ENCODE assay signal across 11 cellular contexts in genomic region chr3:71978150-71978721, GRCh38.
DNase-seq lines count a peak whose midpoint lies in the region; ATAC-seq and TF ChIP-seq lines count a peak whose summit lies in the region.
"Had no signal": no experiment of that assay in that cellular context is flagged by ENCODE, and none has a peak within 500 bp of the region (broad histone marks: within the 10 kb centered on the region; RNA-seq: fewer than 3 reads in every experiment).

No MANE protein-coding gene starts in this region.

- no peaks in the 10 kb centered on the region for H3K9me3 ChIP-seq in mucosa of descending colon

- peaks cover 0 to 21% of the 10 kb centered on the region in 2 donors for H3K9me3 Mint-ChIP-seq in activated naive CD4-positive, alpha-beta T cell treated with anti-CD3 and anti-CD28 coated beads, Interleukin-2, amount 50 U/mL, for 72 hours
- H3K9me3 Mint-ChIP-seq: dendritic cell treated with granulocyte-macrophage colony-stimulating factor and Interleukin-4, amounts not matched to agents 40 ng/mL and 50 ng/mL, for 4 days; H9 had no signal

- peaks cover 0 to 58% of the 10 kb centered on the region in 2 donors for H3K36me3 Mint-ChIP-seq in activated naive CD4-positive, alpha-beta T cell treated with anti-CD3 and anti-CD28 coated beads, Interleukin-2, amount 50 U/mL, for 72 hours

- peak; percentile 11 for DNase-seq in NCI-H748 (lab: John Stamatoyannopoulos, UW; ENCODE audit: unreplicated experiment)
- DNase-seq in NCI-H748 treated with DMSO at 0.1 percent for 48 hours (lab: John Stamatoyannopoulos, UW): no peak
- DNase-seq in activated naive CD4-positive, alpha-beta T cell treated with anti-CD3 and anti-CD28 coated beads, Interleukin-2, amount 50 U/mL, for 72 hours (ENCODE audit: low spot score in 2 of 2): peak in 1 of 2 donors; percentile 50
- no peak for DNase-seq in COLO668 (lab: John Stamatoyannopoulos, UW; ENCODE audit: unreplicated experiment)
- no peak for DNase-seq in mucosa of descending colon
- DNase-seq: H9, NCI-H446 had no signal

- H3K4me1 ChIP-seq in mucosa of descending colon (ENCODE audit: low read depth): no peaks in the 10 kb centered on the region

- no peak overlapping the region for H3K4me3 ChIP-seq in mucosa of descending colon

- peak; percentile 76 for ATAC-seq in GM19468 (IDR thresholded peaks at IDR 0.05; ENCODE audit: extremely low read depth, unreplicated experiment)
- peak; percentile 82 for ATAC-seq in HG03108 (IDR thresholded peaks at IDR 0.05; ENCODE audit: unreplicated experiment)
- ATAC-seq in activated naive CD4-positive, alpha-beta T cell treated with anti-CD3 and anti-CD28 coated beads, Interleukin-2, amount 50 U/mL, for 72 hours: peak; percentile 90 to 92
- ATAC-seq in mucosa of descending colon: no peak
- ATAC-seq in esophagus mucosa: no peak

- no peak for TF ChIP-seq CTCF in mucosa of descending colon (IDR thresholded peaks at IDR 0.05)

- H3K27ac Mint-ChIP-seq in activated naive CD4-positive, alpha-beta T cell treated with anti-CD3 and anti-CD28 coated beads, Interleukin-2, amount 50 U/mL, for 72 hours: peak overlapping the region; percentile 68 to 97
- H3K27ac Mint-ChIP-seq: dendritic cell treated with granulocyte-macrophage colony-stimulating factor and Interleukin-4, amounts not matched to agents 40 ng/mL and 50 ng/mL, for 4 days; H9 had no signal

- intact Hi-C loops in mucosa of descending colon (cut with DNase I, micrococcal nuclease): no loop called here

- H3K36me3 ChIP-seq in mucosa of descending colon (ENCODE audit: low read depth): no peaks in the 10 kb centered on the region

Comparison
In these comparisons a context has a peak if more than half of its experiments do, and no peak if none do; other contexts are left out.
1. ATAC-seq: peak in GM19468 (single experiment), HG03108 (single experiment) and activated naive CD4-positive, alpha-beta T cell treated with anti-CD3 and anti-CD28 coated beads, Interleukin-2, amount 50 U/mL, for 72 hours (2 of 2); none in mucosa of descending colon (single experiment) and esophagus mucosa (single experiment).